In the genomic region with DNA sequence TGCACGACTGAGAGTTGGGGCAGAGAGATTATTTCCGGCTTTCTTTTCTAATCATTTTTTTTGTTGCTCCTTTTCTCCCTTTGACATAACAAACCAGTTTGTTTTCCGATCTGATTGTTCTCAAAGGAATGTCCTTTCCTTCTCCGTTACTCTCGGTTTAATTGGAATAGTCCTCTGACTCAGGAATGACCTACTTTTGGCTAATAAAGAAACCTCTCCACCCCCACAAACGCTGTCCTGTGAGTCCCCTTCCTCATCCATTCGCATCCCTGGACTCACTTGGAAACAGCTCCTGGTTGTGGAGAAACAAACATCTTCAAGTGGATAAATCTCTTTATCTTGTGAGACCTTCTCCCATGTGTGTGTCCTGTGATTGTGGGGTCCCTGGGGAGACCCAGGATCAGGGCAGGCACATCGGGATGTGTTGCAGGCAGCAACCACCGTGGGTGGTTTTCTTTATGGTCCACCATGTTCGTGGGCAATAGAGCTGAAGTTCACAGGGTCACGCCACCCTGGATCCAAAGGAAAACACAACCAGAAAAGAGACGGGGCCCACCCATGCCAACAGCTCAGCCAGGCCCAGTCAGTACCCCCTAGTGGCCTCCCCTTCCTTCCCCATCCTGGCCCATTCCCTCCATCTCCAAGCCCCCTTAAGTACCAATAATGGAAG, we compare ENCODE assay signal across 1 cellular context.
TF ChIP-seq lines count a peak whose summit lies in the region.

No MANE protein-coding gene starts in this region.

TF ChIP-seq in HepG2, 621 proteins besides CTCF, POLR2A, EP300 and RAD21 (continued from another document):
- TF ChIP-seq XBP1 (CRISPR knock-in tag; IDR thresholded peaks at IDR 0.05) (no peak), NR2F1 (CRISPR knock-in tag; IDR thresholded peaks at IDR 0.05) (no peak), ZNF510 (CRISPR knock-in tag; IDR thresholded peaks at IDR 0.05; ENCODE audit: low read depth) (no peak)
- TF ChIP-seq, protein P1, sequence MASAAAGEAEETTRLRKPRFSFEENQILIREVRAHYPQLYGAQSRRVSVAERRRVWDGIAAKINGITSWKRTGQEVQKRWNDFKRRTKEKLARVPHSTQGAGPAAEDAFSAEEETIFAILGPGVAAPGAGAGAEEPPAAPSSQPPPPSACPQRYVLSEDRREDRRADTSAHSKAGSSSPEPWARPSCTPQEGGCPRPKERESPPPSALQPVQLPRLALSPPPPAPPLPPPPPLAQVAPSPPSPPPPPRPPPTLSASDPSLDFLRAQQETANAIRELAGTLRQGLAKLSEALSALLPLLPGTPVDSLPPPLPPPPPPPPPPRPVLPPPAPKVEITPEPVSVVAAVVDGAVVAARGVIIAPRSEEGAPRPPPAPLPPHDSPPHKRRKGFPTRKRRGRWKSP (CRISPR knock-in tag; IDR thresholded peaks at IDR 0.05): no peak
